In the genomic region with DNA sequence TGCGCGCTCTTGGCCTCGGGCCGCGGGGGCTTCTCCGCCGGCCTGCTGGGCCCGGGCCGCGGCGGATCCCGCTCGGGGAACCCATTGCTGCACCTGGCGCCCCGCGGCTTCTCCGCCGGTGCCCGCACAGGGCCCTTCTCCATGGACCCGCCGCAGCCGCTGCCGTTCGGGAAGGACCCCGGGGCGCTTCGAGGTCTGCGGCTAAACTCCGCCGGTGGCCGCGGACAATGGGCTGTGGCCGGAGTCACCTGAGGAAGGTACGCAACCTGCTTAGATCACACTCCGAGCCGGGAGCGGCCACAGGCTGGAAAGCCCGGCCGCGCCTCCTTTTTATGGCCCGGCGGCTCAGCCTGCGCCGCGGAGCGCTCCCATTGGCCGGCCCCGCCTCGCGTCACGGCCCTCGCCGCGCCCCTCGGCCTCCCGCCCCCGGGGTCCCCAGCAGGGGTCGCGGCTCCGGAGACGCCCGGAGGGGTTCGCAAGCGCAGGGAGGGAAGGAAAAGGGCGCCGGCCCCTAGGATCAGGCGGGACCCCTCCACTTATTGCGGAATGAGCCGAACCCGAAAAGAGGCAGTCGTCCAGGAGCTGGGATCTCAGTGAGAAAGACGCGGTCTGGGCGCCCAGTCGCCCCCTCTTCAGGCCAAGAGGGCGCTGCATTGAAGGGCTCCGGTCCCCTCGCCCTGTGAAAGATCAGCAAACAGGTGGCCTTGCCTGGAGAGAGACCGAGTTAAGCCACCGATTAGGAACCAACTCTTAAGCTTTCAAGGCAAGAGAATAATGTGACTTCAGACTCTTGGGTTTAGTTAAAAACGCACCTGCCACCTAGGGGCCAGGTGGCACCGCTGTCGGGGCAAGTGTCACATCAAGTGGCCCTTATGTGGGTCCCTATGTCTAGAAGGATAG, we compare ENCODE assay signal across 1 cellular context.
TF ChIP-seq lines count a peak whose summit lies in the region.

A gene with protein sequence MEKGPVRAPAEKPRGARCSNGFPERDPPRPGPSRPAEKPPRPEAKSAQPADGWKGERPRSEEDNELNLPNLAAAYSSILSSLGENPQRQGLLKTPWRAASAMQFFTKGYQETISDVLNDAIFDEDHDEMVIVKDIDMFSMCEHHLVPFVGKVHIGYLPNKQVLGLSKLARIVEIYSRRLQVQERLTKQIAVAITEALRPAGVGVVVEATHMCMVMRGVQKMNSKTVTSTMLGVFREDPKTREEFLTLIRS (minus strand): TSS at position 306 of the 900 bp plus-strand sequence. CDS start 163 bp downstream, at position 143.

TF ChIP-seq in HepG2, 621 proteins besides CTCF, POLR2A, EP300 and RAD21 (continued from another document and continues in another):
- TF ChIP-seq, protein P1, sequence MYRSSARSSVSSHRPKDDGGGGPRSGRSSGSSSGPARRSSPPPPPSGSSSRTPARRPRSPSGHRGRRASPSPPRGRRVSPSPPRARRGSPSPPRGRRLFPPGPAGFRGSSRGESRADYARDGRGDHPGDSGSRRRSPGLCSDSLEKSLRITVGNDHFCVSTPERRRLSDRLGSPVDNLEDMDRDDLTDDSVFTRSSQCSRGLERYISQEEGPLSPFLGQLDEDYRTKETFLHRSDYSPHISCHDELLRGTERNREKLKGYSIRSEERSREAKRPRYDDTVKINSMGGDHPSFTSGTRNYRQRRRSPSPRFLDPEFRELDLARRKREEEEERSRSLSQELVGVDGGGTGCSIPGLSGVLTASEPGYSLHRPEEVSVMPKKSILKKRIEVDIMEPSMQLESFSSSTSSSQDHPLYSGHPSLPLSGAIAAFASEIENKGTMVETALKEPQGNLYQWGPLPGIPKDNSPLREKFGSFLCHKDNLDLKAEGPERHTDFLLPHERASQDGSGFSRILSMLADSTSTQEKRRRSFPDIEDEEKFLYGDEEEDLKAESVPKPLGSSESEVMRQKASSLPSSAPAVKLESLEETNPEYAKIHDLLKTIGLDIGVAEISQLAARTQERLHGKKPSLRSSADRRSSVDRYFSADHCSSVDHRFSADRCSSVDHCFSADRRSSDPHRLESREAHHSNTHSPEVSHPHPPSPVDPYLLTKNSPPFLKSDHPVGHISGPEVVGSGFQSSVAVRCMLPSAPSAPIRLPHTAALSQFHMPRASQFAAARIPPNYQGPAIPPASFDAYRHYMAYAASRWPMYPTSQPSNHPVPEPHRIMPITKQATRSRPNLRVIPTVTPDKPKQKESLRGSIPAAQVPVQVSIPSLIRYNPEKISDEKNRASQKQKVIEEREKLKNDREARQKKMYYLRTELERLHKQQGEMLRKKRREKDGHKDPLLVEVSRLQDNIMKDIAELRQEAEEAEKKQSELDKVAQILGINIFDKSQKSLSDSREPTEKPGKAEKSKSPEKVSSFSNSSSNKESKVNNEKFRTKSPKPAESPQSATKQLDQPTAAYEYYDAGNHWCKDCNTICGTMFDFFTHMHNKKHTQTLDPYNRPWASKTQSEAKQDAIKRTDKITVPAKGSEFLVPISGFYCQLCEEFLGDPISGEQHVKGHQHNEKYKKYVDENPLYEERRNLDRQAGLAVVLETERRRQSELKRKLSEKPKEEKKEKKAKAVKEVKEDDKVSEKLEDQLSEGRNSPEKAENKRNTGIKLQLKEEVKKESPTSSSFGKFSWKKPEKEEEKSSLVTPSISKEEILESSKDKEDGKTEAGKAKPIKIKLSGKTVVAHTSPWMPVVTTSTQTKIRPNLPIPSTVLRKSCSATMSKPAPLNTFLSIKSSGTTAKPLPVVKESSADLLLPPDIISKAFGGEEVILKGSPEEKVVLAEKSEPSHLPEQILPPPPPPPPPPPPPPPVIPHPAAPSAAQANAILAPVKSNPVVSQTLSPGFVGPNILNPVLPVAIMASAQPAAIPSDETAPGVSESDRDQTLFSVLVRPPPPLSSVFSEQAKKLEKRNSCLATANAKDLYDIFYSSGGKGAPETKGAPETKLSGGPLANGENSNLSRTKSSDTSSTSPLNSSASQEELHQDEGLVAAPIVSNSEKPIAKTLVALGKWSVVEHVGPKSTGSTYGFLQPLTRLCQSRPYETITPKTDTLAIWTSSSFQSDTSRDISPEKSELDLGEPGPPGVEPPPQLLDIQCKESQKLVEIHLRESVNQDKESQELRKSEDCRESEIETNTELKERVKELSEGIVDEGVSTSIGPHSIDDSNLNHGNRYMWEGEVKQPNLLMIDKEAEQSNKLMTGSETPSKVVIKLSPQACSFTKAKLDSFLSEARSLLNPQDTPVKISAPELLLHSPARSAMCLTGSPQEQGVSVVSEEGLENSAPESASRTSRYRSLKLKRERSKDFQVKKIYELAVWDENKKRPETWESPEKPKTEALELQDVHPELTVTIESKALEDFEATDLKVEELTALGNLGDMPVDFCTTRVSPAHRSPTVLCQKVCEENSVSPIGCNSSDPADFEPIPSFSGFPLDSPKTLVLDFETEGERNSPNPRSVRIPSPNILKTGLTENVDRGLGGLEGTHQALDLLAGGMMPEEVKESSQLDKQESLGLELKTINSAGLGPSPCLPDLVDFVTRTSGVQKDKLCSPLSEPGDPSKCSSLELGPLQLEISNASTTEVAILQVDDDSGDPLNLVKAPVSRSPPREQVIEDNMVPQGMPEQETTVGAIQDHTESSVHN (CRISPR knock-in tag; IDR thresholded peaks at IDR 0.05): no peak
- TF ChIP-seq CBX5 (CRISPR knock-in tag; IDR thresholded peaks at IDR 0.05; ENCODE audit: borderline replicate concordance): no peak; the same call in 1 of the 2 replicates
- no peak for TF ChIP-seq FOXK1 (CRISPR knock-in tag; IDR thresholded peaks at IDR 0.05; ENCODE audit: borderline replicate concordance, low read depth)
- TF ChIP-seq RFXAP (CRISPR knock-in tag; IDR thresholded peaks at IDR 0.05; ENCODE audit: borderline replicate concordance): 0 out of 2 replicates have a peak, but pooled peaks have one; percentile 54
- TF ChIP-seq ZBTB3 (CRISPR knock-in tag; IDR thresholded peaks at IDR 0.05; ENCODE audit: borderline replicate concordance, low read depth): no peak
- TF ChIP-seq ZSCAN30 (CRISPR knock-in tag; IDR thresholded peaks at IDR 0.05): no peak
- peak; percentile 66; the same call in 1 of the 2 replicates for TF ChIP-seq ZNF768 (CRISPR knock-in tag; IDR thresholded peaks at IDR 0.05)
- no peak for TF ChIP-seq NFRKB (IDR thresholded peaks at IDR 0.05)
- no peak for TF ChIP-seq ZNF839 (CRISPR knock-in tag; IDR thresholded peaks at IDR 0.05; ENCODE audit: borderline replicate concordance)
- no peak for TF ChIP-seq HNRNPH1 (optimal IDR thresholded peaks at IDR 0.05; ENCODE audit: low read depth, low read length)
- no peak for TF ChIP-seq ZNF605 (CRISPR knock-in tag; IDR thresholded peaks at IDR 0.05)
- TF ChIP-seq, protein P2, sequence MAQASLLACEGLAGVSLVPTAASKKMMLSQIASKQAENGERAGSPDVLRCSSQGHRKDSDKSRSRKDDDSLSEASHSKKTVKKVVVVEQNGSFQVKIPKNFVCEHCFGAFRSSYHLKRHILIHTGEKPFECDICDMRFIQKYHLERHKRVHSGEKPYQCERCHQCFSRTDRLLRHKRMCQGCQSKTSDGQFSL (CRISPR knock-in tag; IDR thresholded peaks at IDR 0.05): no peak
- TF ChIP-seq RBAK (CRISPR knock-in tag; IDR thresholded peaks at IDR 0.05): no peak
- TF ChIP-seq, protein P3, sequence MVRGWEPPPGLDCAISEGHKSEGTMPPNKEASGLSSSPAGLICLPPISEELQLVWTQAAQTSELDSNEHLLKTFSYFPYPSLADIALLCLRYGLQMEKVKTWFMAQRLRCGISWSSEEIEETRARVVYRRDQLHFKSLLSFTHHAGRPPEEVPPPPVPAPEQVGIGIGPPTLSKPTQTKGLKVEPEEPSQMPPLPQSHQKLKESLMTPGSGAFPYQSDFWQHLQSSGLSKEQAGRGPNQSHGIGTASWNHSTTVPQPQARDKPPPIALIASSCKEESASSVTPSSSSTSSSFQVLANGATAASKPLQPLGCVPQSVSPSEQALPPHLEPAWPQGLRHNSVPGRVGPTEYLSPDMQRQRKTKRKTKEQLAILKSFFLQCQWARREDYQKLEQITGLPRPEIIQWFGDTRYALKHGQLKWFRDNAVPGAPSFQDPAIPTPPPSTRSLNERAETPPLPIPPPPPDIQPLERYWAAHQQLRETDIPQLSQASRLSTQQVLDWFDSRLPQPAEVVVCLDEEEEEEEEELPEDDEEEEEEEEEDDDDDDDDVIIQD (CRISPR knock-in tag; IDR thresholded peaks at IDR 0.05; ENCODE audit: low read depth): no peak
- TF ChIP-seq ERF (CRISPR knock-in tag; IDR thresholded peaks at IDR 0.05): no peak; the same call in 1 of the 2 replicates
- TF ChIP-seq, protein P4, sequence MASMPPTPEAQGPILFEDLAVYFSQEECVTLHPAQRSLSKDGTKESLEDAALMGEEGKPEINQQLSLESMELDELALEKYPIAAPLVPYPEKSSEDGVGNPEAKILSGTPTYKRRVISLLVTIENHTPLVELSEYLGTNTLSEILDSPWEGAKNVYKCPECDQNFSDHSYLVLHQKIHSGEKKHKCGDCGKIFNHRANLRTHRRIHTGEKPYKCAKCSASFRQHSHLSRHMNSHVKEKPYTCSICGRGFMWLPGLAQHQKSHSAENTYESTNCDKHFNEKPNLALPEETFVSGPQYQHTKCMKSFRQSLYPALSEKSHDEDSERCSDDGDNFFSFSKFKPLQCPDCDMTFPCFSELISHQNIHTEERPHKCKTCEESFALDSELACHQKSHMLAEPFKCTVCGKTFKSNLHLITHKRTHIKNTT (CRISPR knock-in tag; IDR thresholded peaks at IDR 0.05): no peak
- TF ChIP-seq ZNF260 (CRISPR knock-in tag; IDR thresholded peaks at IDR 0.05; ENCODE audit: borderline replicate concordance, low read depth): no peak
- no peak for TF ChIP-seq RAD51 (IDR thresholded peaks at IDR 0.05; ENCODE audit: borderline replicate concordance)
- TF ChIP-seq ZNF891 (CRISPR knock-in tag; IDR thresholded peaks at IDR 0.05): no peak
- no peak for TF ChIP-seq ZFP36L1 (CRISPR knock-in tag; IDR thresholded peaks at IDR 0.05)
- TF ChIP-seq, protein P5, sequence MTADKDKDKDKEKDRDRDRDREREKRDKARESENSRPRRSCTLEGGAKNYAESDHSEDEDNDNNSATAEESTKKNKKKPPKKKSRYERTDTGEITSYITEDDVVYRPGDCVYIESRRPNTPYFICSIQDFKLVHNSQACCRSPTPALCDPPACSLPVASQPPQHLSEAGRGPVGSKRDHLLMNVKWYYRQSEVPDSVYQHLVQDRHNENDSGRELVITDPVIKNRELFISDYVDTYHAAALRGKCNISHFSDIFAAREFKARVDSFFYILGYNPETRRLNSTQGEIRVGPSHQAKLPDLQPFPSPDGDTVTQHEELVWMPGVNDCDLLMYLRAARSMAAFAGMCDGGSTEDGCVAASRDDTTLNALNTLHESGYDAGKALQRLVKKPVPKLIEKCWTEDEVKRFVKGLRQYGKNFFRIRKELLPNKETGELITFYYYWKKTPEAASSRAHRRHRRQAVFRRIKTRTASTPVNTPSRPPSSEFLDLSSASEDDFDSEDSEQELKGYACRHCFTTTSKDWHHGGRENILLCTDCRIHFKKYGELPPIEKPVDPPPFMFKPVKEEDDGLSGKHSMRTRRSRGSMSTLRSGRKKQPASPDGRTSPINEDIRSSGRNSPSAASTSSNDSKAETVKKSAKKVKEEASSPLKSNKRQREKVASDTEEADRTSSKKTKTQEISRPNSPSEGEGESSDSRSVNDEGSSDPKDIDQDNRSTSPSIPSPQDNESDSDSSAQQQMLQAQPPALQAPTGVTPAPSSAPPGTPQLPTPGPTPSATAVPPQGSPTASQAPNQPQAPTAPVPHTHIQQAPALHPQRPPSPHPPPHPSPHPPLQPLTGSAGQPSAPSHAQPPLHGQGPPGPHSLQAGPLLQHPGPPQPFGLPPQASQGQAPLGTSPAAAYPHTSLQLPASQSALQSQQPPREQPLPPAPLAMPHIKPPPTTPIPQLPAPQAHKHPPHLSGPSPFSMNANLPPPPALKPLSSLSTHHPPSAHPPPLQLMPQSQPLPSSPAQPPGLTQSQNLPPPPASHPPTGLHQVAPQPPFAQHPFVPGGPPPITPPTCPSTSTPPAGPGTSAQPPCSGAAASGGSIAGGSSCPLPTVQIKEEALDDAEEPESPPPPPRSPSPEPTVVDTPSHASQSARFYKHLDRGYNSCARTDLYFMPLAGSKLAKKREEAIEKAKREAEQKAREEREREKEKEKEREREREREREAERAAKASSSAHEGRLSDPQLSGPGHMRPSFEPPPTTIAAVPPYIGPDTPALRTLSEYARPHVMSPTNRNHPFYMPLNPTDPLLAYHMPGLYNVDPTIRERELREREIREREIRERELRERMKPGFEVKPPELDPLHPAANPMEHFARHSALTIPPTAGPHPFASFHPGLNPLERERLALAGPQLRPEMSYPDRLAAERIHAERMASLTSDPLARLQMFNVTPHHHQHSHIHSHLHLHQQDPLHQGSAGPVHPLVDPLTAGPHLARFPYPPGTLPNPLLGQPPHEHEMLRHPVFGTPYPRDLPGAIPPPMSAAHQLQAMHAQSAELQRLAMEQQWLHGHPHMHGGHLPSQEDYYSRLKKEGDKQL (CRISPR knock-in tag; IDR thresholded peaks at IDR 0.05; ENCODE audit: low read depth): no peak
- TF ChIP-seq KDM4B (CRISPR knock-in tag; IDR thresholded peaks at IDR 0.05): no peak
- TF ChIP-seq ZNF709 (CRISPR knock-in tag; IDR thresholded peaks at IDR 0.05): peak; percentile 90
- 0 out of 2 replicates have a peak, but pooled peaks have one; percentile 35 for TF ChIP-seq ZZZ3 (CRISPR knock-in tag; IDR thresholded peaks at IDR 0.05; ENCODE audit: borderline replicate concordance)
- TF ChIP-seq ZNF296 (CRISPR knock-in tag; conservative IDR thresholded peaks at IDR 0.05): no peak
- TF ChIP-seq GATAD2A (CRISPR knock-in tag; IDR thresholded peaks at IDR 0.05): peak; percentile 62; the same call in 1 of the 2 replicates
- TF ChIP-seq ZEB1 (IDR thresholded peaks at IDR 0.05; ENCODE audit: insufficient replicate concordance, low read depth): peak; percentile 59
- TF ChIP-seq, protein P6, sequence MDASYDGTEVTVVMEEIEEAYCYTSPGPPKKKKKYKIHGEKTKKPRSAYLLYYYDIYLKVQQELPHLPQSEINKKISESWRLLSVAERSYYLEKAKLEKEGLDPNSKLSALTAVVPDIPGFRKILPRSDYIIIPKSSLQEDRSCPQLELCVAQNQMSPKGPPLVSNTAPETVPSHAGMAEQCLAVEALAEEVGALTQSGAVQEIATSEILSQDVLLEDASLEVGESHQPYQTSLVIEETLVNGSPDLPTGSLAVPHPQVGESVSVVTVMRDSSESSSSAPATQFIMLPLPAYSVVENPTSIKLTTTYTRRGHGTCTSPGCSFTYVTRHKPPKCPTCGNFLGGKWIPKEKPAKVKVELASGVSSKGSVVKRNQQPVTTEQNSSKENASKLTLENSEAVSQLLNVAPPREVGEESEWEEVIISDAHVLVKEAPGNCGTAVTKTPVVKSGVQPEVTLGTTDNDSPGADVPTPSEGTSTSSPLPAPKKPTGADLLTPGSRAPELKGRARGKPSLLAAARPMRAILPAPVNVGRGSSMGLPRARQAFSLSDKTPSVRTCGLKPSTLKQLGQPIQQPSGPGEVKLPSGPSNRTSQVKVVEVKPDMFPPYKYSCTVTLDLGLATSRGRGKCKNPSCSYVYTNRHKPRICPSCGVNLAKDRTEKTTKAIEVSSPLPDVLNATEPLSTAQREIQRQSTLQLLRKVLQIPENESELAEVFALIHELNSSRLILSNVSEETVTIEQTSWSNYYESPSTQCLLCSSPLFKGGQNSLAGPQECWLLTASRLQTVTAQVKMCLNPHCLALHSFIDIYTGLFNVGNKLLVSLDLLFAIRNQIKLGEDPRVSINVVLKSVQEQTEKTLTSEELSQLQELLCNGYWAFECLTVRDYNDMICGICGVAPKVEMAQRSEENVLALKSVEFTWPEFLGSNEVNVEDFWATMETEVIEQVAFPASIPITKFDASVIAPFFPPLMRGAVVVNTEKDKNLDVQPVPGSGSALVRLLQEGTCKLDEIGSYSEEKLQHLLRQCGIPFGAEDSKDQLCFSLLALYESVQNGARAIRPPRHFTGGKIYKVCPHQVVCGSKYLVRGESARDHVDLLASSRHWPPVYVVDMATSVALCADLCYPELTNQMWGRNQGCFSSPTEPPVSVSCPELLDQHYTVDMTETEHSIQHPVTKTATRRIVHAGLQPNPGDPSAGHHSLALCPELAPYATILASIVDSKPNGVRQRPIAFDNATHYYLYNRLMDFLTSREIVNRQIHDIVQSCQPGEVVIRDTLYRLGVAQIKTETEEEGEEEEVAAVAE (CRISPR knock-in tag; IDR thresholded peaks at IDR 0.05; ENCODE audit: borderline replicate concordance): no peak
- no peak for TF ChIP-seq ZNF251 (CRISPR knock-in tag; IDR thresholded peaks at IDR 0.05)
- TF ChIP-seq IRF2 (CRISPR knock-in tag; IDR thresholded peaks at IDR 0.05): 0 out of 2 replicates have a peak, but pooled peaks have one; percentile 43
